9 cellular contexts compared by ENCODE assay signal in the genomic region with DNA sequence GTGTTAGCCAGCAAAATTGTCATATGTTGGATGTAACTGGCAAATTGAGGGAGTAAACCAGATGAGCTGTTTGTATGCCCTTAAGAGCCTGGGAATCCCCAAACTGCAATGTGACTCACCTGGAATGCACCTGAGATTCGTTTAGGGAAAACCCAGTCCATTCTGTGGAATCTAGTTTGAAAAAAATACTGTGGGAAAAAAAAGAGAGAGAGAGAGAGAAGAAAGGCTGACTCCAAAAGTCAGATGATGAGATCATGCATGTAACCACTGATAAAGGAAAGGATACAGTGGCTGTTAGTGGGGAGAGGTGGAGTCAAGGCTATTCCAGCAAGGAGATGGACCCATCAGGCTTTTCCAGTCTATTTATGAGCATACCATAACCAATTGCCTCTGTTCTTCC. TPM values are rescaled to one million over a fixed set of nuclear protein-coding genes. Genes with fewer than 3 reads are reported as not detected.
DNase-seq lines count a peak whose midpoint lies in the region; ATAC-seq and TF ChIP-seq lines count a peak whose summit lies in the region.
"Had no signal": no experiment of that assay in that cellular context is flagged by ENCODE, and none has a peak within 500 bp of the region (broad histone marks: within the 10 kb centered on the region; RNA-seq: fewer than 3 reads in every experiment).

No MANE protein-coding gene starts in this region.

- no peaks in the 10 kb centered on the region for H3K27me3 Mint-ChIP-seq in activated naive CD8-positive, alpha-beta T cell treated with anti-CD3 and anti-CD28 coated beads for 36 hours

- peaks cover 32% of the 10 kb centered on the region for H3K79me2 ChIP-seq in DOHH2 (ENCODE audit: control insufficient read depth, low read length)

- no peak overlapping the region for H3K4me3 Mint-ChIP-seq in activated naive CD8-positive, alpha-beta T cell treated with anti-CD3 and anti-CD28 coated beads for 36 hours

- no peak overlapping the region for H3K4me3 ChIP-seq in DOHH2 (ENCODE audit: low read length)
- H3K4me3 ChIP-seq in kidney epithelial cell (ENCODE audit: low read depth, low read length) = no peak overlapping the region
- H3K4me3 ChIP-seq in lower leg skin (ENCODE audit: low read depth, poor library complexity, severe bottlenecking) = no peak overlapping the region

- peak overlapping the region; percentile 60 for H3K4me2 ChIP-seq in DOHH2 (ENCODE audit: low read length)

- H3K9me3 ChIP-seq in DOHH2 (ENCODE audit: control insufficient read depth, insufficient read depth, low read length) = no peaks in the 10 kb centered on the region

- peaks cover 24% of the 10 kb centered on the region for H3K36me3 Mint-ChIP-seq in activated naive CD8-positive, alpha-beta T cell treated with anti-CD3 and anti-CD28 coated beads for 36 hours

- peak overlapping the region; percentile 43 for H3K27ac Mint-ChIP-seq in activated naive CD8-positive, alpha-beta T cell treated with anti-CD3 and anti-CD28 coated beads for 36 hours

- intact Hi-C loops in lower leg skin (cut with DNase I; ENCODE audit: low total_unique reads) = no loop called here

- no peak for DNase-seq in activated naive CD8-positive, alpha-beta T cell treated with anti-CD3 and anti-CD28 coated beads for 36 hours
- DNase-seq in kidney epithelial cell (ENCODE audit: low read depth) (peak; percentile 61), lower leg skin (ENCODE audit: low spot score in 2 of 2) (no peak), cerebellum (ENCODE audit: low spot score) (no peak), activated gamma-delta T cell (lab: John Stamatoyannopoulos, UW) (no peak)
- DNase-seq: mesendoderm had no signal

- no peak for TF ChIP-seq CTCF in DOHH2 (IDR thresholded peaks at IDR 0.05; ENCODE audit: low read depth, low read length, poor library complexity, severe bottlenecking)
- no peak for TF ChIP-seq CTCF in kidney epithelial cell (IDR thresholded peaks at IDR 0.05; ENCODE audit: insufficient read depth, low read length, poor library complexity, severe bottlenecking)
- no peak for TF ChIP-seq CTCF in lower leg skin (IDR thresholded peaks at IDR 0.05)

- H3K9me2 ChIP-seq in DOHH2 (replicated peaks; ENCODE audit: control insufficient read depth, low read length) = no peaks in the 10 kb centered on the region

- WGBS in lower leg skin, 2 donors = 14 to 18% methylated on average over 1 of the region's 1 CpG

- peaks cover 54% of the 10 kb centered on the region for H3K4me1 ChIP-seq in DOHH2 (ENCODE audit: control insufficient read depth, low read length)

- H3K27me3 ChIP-seq in DOHH2 (ENCODE audit: control insufficient read depth, low read length) (no peaks in the 10 kb centered on the region), kidney epithelial cell (ENCODE audit: control insufficient read depth, insufficient read depth, low read length) (no peaks in the 10 kb centered on the region)

- H3K36me3 ChIP-seq in DOHH2 (ENCODE audit: control insufficient read depth, low read length) (0 out of 2 replicates have a peak, but pooled peaks cover 2% of the 10 kb centered on the region), kidney epithelial cell (ENCODE audit: control insufficient read depth, insufficient read depth, low read length) (no peaks in the 10 kb centered on the region)

- no peaks in the 10 kb centered on the region for H3K9me3 Mint-ChIP-seq in activated naive CD8-positive, alpha-beta T cell treated with anti-CD3 and anti-CD28 coated beads for 36 hours

- H3K27ac ChIP-seq in DOHH2 (ENCODE audit: low read depth, low read length) = no peak overlapping the region

- no peaks in the 10 kb centered on the region for H4K20me1 ChIP-seq in DOHH2 (ENCODE audit: control insufficient read depth, insufficient read depth, low read depth, low read length)

- peaks cover 7% of the 10 kb centered on the region; the same call in 1 of the 2 replicates for H3F3A ChIP-seq in DOHH2 (ENCODE audit: control insufficient read depth, insufficient read depth)

- ATAC-seq in HG02642 (IDR thresholded peaks at IDR 0.05; ENCODE audit: poor library complexity, unreplicated experiment) = peak; percentile 16
- ATAC-seq in GM19351 (IDR thresholded peaks at IDR 0.05; ENCODE audit: unreplicated experiment) = no peak

- TF ChIP-seq POLR2A in lower leg skin (IDR thresholded peaks at IDR 0.05) = no peak

- H3K4me1 Mint-ChIP-seq in activated naive CD8-positive, alpha-beta T cell treated with anti-CD3 and anti-CD28 coated beads for 36 hours = peaks cover 37% of the 10 kb centered on the region

RNA-seq across cellular contexts. Expression of gene SLC9A7, which starts 48.5 kb away (rescaled TPM):
- total RNA-seq in activated naive CD8-positive, alpha-beta T cell treated with anti-CD3 and anti-CD28 coated beads for 36 hours = 10 to 100 TPM; 11.5 to 12.4 TPM
- total RNA-seq in kidney epithelial cell (9.8 and 12.3 TPM in 2 replicates), lower leg skin (1 to 10 TPM; 3.6 to 10.0 (median 6.8) TPM), cerebellum (30.2 TPM)
